Comparison of ENCODE assay signal across 22 cellular contexts in the genomic region with DNA sequence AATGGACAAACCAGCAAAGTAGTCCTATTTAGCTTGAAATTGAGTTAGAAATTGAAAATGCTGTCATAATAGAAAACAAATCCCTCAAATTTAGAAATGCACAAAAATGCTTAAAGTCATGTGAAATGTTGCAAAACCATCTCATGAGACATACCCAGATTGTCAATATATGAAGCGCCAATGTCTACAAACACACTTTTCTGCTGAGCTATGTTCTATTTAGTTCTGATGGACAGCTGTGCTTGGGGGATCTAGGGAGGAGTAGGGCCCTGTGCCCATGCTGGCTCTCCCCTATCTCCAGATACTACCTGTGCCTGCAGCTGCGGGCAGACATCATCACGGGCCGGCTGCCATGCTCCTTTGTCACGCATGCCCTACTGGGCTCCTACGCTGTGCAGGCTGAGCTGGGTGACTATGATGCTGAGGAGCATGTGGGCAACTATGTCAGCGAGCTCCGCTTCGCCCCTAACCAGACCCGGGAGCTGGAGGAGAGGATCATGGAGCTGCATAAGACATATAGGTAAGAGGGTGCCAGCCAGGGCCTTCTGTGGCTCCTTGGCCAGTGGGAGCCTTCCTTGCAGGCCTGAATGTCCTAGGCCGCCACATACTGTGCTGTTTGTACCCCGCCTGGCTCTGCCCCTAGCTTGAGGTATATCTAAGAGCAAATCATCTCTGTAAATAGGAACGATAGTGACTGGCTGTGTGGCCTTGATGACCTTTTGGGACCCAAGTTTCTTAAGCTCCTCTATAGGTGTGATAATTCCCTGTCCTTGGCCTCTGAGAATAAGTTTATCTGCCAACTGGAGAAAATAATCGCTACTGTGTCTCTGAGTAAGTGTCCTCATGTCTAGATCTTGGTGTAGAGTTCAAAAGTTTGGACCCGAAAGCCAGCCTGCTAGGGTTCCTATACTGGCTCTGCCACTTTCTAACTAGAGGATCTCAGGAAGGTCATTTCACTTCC. TPM values are rescaled to one million over a fixed set of nuclear protein-coding genes. Genes with fewer than 3 reads are reported as not detected.
DNase-seq lines count a peak whose midpoint lies in the region; ATAC-seq, FAIRE-seq and TF ChIP-seq lines count a peak whose summit lies in the region.
"Had no signal": no experiment of that assay in that cellular context is flagged by ENCODE, and none has a peak within 500 bp of the region (broad histone marks: within the 10 kb centered on the region; RNA-seq: fewer than 3 reads in every experiment).

No MANE protein-coding gene starts in this region.

- H3K36me3 Mint-ChIP-seq in endothelial cell (ENCODE audit: low read depth, unreplicated experiment), result peaks cover 14% of the 10 kb centered on the region
- H3K36me3 Mint-ChIP-seq: CD4-positive, CD25-positive, alpha-beta regulatory T cell; CD8-positive, alpha-beta T cell had no signal

- H3K27me3 ChIP-seq in adrenal gland (no peaks in the 10 kb centered on the region), liver (ENCODE audit: control insufficient read depth in 4 of 4, insufficient read depth in 4 of 4, low read length in 3 of 4) (no peaks in the 10 kb centered on the region), osteoblast (ENCODE audit: insufficient read depth, low read length) (no peaks in the 10 kb centered on the region)
- H3K27me3 ChIP-seq: BLaER1 had no signal

- H3K27me3 Mint-ChIP-seq in endothelial cell (ENCODE audit: unreplicated experiment), result no peaks in the 10 kb centered on the region
- H3K27me3 Mint-ChIP-seq: B cell had no signal

- 80 to 87% (median 86%) methylated on average over 12 to 15 of the region's 15 CpGs for WGBS in adrenal gland, 4 donors
- 96% methylated on average over 15 of the region's 15 CpGs for WGBS in liver

- peaks cover 12 to 46% of the 10 kb centered on the region in 2 donors for H3K4me1 ChIP-seq in adrenal gland (replicated peaks in 1 of 2)
- peaks cover 2 to 9% of the 10 kb centered on the region in 2 donors for H3K4me1 ChIP-seq in kidney (ENCODE audit: control insufficient read depth in 1 of 2, insufficient read depth in 1 of 2, low read depth in 1 of 2, low read length in 2 of 2)
- peaks cover 0 to 5% (median 2%) of the 10 kb centered on the region in 4 donors for H3K4me1 ChIP-seq in liver (ENCODE audit: control insufficient read depth in 4 of 4, insufficient read depth in 4 of 4, low read length in 3 of 4)
- peaks cover 9% of the 10 kb centered on the region for H3K4me1 ChIP-seq in osteoblast (ENCODE audit: insufficient read depth, low read length)
- H3K4me1 ChIP-seq: Caco-2 had no signal

- no peak for FAIRE-seq in kidney (lab: Jason Lieb, UNC)
- FAIRE-seq: G401.6, GM12892, H1 had no signal

- no peak for ATAC-seq in GM18907 (IDR thresholded peaks at IDR 0.05; ENCODE audit: unreplicated experiment)
- ATAC-seq in GM18517 (IDR thresholded peaks at IDR 0.05; ENCODE audit: unreplicated experiment), result no peak
- no peak for ATAC-seq in omental fat pad (ENCODE audit: low FRiP score)
- ATAC-seq: CD8-positive, alpha-beta T cell had no signal

- no peak overlapping the region for H3K4me3 Mint-ChIP-seq in endothelial cell (ENCODE audit: unreplicated experiment)
- H3K4me3 Mint-ChIP-seq: B cell; CD4-positive, CD25-positive, alpha-beta regulatory T cell; CD8-positive, alpha-beta T cell had no signal

- no peak overlapping the region for H3K4me2 ChIP-seq in osteoblast (ENCODE audit: insufficient read depth, low read length)
- H3K4me2 ChIP-seq: BLaER1 had no signal

- H3K27ac ChIP-seq in adrenal gland (peak overlapping the region in 3 of 5 donors; percentile 40 to 80 (median 49)), kidney (ENCODE audit: low read depth in 2 of 2, low read length in 2 of 2) (no peak overlapping the region), liver (ENCODE audit: low read depth in 1 of 2, low read length in 2 of 2) (no peak overlapping the region), osteoblast (ENCODE audit: low read depth, low read length) (no peak overlapping the region)
- H3K27ac ChIP-seq: BLaER1, C4-2B, GM23248 had no signal

- no peak for TF ChIP-seq POLR2A in adrenal gland (IDR thresholded peaks at IDR 0.05)

- H4K20me1 ChIP-seq in osteoblast (ENCODE audit: insufficient read depth, low read length), result no peaks in the 10 kb centered on the region
- H4K20me1 ChIP-seq: BLaER1 had no signal

- intact Hi-C loops in adrenal gland (cut with DNase I), result no loop called here
- intact Hi-C loops in kidney (cut with DNase I), result no loop called here

- TF ChIP-seq RAD21 in liver (IDR thresholded peaks at IDR 0.05), result no peak

- no peak overlapping the region for H3K27ac Mint-ChIP-seq in endothelial cell (ENCODE audit: unreplicated experiment)
- H3K27ac Mint-ChIP-seq: B cell; CD8-positive, alpha-beta T cell had no signal

- H3K9me3 ChIP-seq in adrenal gland (replicated peaks in 1 of 3) (no peaks in the 10 kb centered on the region), kidney (ENCODE audit: control insufficient read depth in 1 of 2, low read length in 2 of 2) (no peaks in the 10 kb centered on the region), liver (ENCODE audit: control insufficient read depth in 4 of 4, low read length in 3 of 4) (no peaks in the 10 kb centered on the region), osteoblast (ENCODE audit: low read depth, low read length) (no peaks in the 10 kb centered on the region)
- H3K9me3 ChIP-seq: BLaER1, Caco-2 had no signal

- H3K4me3 ChIP-seq in adrenal gland (no peak overlapping the region), kidney (ENCODE audit: low read length in 2 of 2) (no peak overlapping the region), liver (ENCODE audit: low read depth in 1 of 3, low read length in 3 of 3) (no peak overlapping the region), osteoblast (ENCODE audit: insufficient read depth, low read length) (no peak overlapping the region)
- H3K4me3 ChIP-seq: BLaER1, GM23248 had no signal

- H3K9me3 Mint-ChIP-seq in endothelial cell (ENCODE audit: unreplicated experiment), result no peaks in the 10 kb centered on the region
- H3K9me3 Mint-ChIP-seq: CD4-positive, CD25-positive, alpha-beta regulatory T cell; CD8-positive, alpha-beta T cell had no signal

- no peak for DNase-seq in adrenal gland
- peak; percentile 61 for DNase-seq in kidney
- DNase-seq in osteoblast (ENCODE audit: insufficient read length, low spot score, missing footprints), result peak; percentile 42
- no peak for DNase-seq in endothelial cell (ENCODE audit: low spot score)
- no peak for DNase-seq in omental fat pad (ENCODE audit: low spot score)
- DNase-seq: Caco-2; CD4-positive, CD25-positive, alpha-beta regulatory T cell; CD8-positive, alpha-beta T cell; DMS153; DND-41; GM23248; H7; HCEC 1CT had no signal

- H3K79me2 ChIP-seq in osteoblast (ENCODE audit: insufficient read depth, low read length), result no peaks in the 10 kb centered on the region

- peaks cover 6% of the 10 kb centered on the region for H3K4me1 Mint-ChIP-seq in endothelial cell (ENCODE audit: unreplicated experiment)
- H3K4me1 Mint-ChIP-seq: B cell; CD4-positive, CD25-positive, alpha-beta regulatory T cell had no signal

- H3K36me3 ChIP-seq in adrenal gland (replicated peaks in 1 of 2), result peaks cover 0 to 35% of the 10 kb centered on the region in 2 donors
- peaks cover 32 to 75% of the 10 kb centered on the region in 2 donors for H3K36me3 ChIP-seq in kidney (ENCODE audit: control insufficient read depth in 1 of 2, insufficient read depth in 2 of 2, low read length in 2 of 2)
- peaks cover 0 to 2% (median 0%) of the 10 kb centered on the region in 4 donors for H3K36me3 ChIP-seq in liver (ENCODE audit: control insufficient read depth in 4 of 4, insufficient read depth in 3 of 4, low read depth in 1 of 4, low read length in 3 of 4)
- H3K36me3 ChIP-seq in osteoblast (ENCODE audit: insufficient read depth, low read length), result peaks cover 11% of the 10 kb centered on the region

- H2AFZ ChIP-seq in osteoblast (ENCODE audit: low read length), result no peak overlapping the region
- H2AFZ ChIP-seq: GM23248 had no signal

- TF ChIP-seq CTCF in adrenal gland (IDR thresholded peaks at IDR 0.05) (no peak), kidney (IDR thresholded peaks at IDR 0.05; ENCODE audit: borderline replicate concordance, extremely low read depth, insufficient read depth) (no peak), liver (IDR thresholded peaks at IDR 0.05; ENCODE audit: low read depth, low read length, missing input control) (no peak), osteoblast (IDR thresholded peaks at IDR 0.05; ENCODE audit: extremely low read depth, low read depth, low read length) (no peak), endothelial cell (IDR thresholded peaks at IDR 0.05; ENCODE audit: unreplicated experiment) (no peak), omental fat pad (IDR thresholded peaks at IDR 0.05) (no peak)

- H3K9ac ChIP-seq in kidney (ENCODE audit: low read length in 2 of 2), result no peak overlapping the region
- no peak overlapping the region for H3K9ac ChIP-seq in liver (ENCODE audit: low read depth in 1 of 2, low read length in 2 of 2)
- H3K9ac ChIP-seq: BLaER1, GM23248 had no signal

TF ChIP-seq in liver, 16 proteins besides CTCF, POLR2A, EP300 and RAD21 (continues in another document):
- TF ChIP-seq GABPA (IDR thresholded peaks at IDR 0.05 in 1 of 2, conservative IDR thresholded peaks at IDR 0.05 in 1 of 2) (no peak), SP1 (IDR thresholded peaks at IDR 0.05) (peak; percentile 33), MAX (IDR thresholded peaks at IDR 0.05) (no peak), RXRA (IDR thresholded peaks at IDR 0.05) (peak in 1 of 2 donors; percentile 10), HNF4A (conservative IDR thresholded peaks at IDR 0.05) (peak in 1 of 2 donors; percentile 22), YY1 (IDR thresholded peaks at IDR 0.05) (no peak)

RNA-seq across cellular contexts. Expression of gene EPB41L1, which starts 30.6 kb away (rescaled TPM):
- total RNA-seq in adrenal gland (100 to 1,000 TPM; 105 to 813 (median 190) TPM), kidney (230 TPM), liver (1 to 10 TPM; 3.4 to 5.2 TPM), osteoblast (26.8 and 32.4 TPM in 2 replicates), endothelial cell (ENCODE audit: unreplicated experiment) (19.3 TPM), omental fat pad (10 to 100 TPM; 27.4 to 55.5 (median 46.0) TPM)
- polyA plus RNA-seq in adrenal gland (1,000 to 10,000 TPM in 1 of 3 donors, 10 to 100 TPM in 2; 29.8 to 1,154 (median 46.8) TPM), kidney (ENCODE audit: insufficient read depth, low read depth, low replicate concordance) (53.2 TPM), liver (10 to 100 TPM in 1 of 2 donors, 1 to 10 TPM in 1; 2.4 to 11.9 TPM)
- polyA plus RNA-seq: CD4-positive, CD25-positive, alpha-beta regulatory T cell had no signal

RNA-seq across cellular contexts. Expression of gene AAR2, which starts 51.2 kb away (rescaled TPM):
- total RNA-seq in adrenal gland (10 to 100 TPM; 26.2 to 44.3 (median 32.6) TPM), kidney (27.8 TPM), liver (10 to 100 TPM; 14.1 to 17.9 TPM), osteoblast (28.3 and 29.0 TPM in 2 replicates), endothelial cell (ENCODE audit: unreplicated experiment) (20.3 TPM), omental fat pad (10 to 100 TPM; 30.8 to 40.5 (median 32.3) TPM)
- polyA plus RNA-seq in adrenal gland (10 to 100 TPM; 11.7 to 37.9 (median 17.5) TPM), kidney (ENCODE audit: insufficient read depth, low read depth, low replicate concordance) (29.7 TPM), liver (10 to 100 TPM; 16.9 to 17.8 TPM)

Comparison
In these comparisons a context has a peak if more than half of its experiments do, and no peak if none do; other contexts are left out.
1. DNase-seq: peak in kidney (single experiment) and osteoblast (single experiment); none in adrenal gland (0 of 7), endothelial cell (single experiment) and omental fat pad (single experiment).
2. H3K27ac ChIP-seq: peak in adrenal gland (3 of 5); none in kidney (0 of 2), liver (0 of 2) and osteoblast (single experiment).